ENCODE assay signal across 8 cellular contexts in genomic region chr10:61987537-61987936, GRCh38.
DNase-seq lines count a peak whose midpoint lies in the region; ATAC-seq lines count a peak whose summit lies in the region.

No MANE protein-coding gene starts in this region.

- peaks cover 87% of the 10 kb centered on the region for H3K4me1 Mint-ChIP-seq in activated T-helper 1 cell treated with anti-CD3 and anti-CD28 coated beads, Interleukin-12 subunit alpha, Interleukin-12 subunit beta, Interleukin-2, Interleukin-4 antibody, amounts not matched to agents 30 ng/mL and 10 ng/mL and 1 ng/mL, durations not matched to agents 14 hours and 24 hours and 36 hours (ENCODE audit: low read depth)
- peaks cover 76% of the 10 kb centered on the region for H3K4me1 Mint-ChIP-seq in stimulated activated effector memory CD8-positive, alpha-beta T cell treated with anti-CD3 and anti-CD28 coated beads, Interleukin-12 subunit alpha, Interleukin-12 subunit beta, amount 100 ng/mL, for 72 hours

- peaks cover 47% of the 10 kb centered on the region for H3K36me3 Mint-ChIP-seq in activated T-helper 1 cell treated with anti-CD3 and anti-CD28 coated beads, Interleukin-12 subunit alpha, Interleukin-12 subunit beta, Interleukin-2, Interleukin-4 antibody, amounts not matched to agents 30 ng/mL and 10 ng/mL and 1 ng/mL, durations not matched to agents 14 hours and 24 hours and 36 hours (ENCODE audit: low read depth)
- peaks cover 54% of the 10 kb centered on the region for H3K36me3 Mint-ChIP-seq in stimulated activated effector memory CD8-positive, alpha-beta T cell treated with anti-CD3 and anti-CD28 coated beads, Interleukin-12 subunit alpha, Interleukin-12 subunit beta, amount 100 ng/mL, for 72 hours

- H3K27me3 Mint-ChIP-seq in activated T-helper 1 cell treated with anti-CD3 and anti-CD28 coated beads, Interleukin-12 subunit alpha, Interleukin-12 subunit beta, Interleukin-2, Interleukin-4 antibody, amounts not matched to agents 30 ng/mL and 10 ng/mL and 1 ng/mL, durations not matched to agents 14 hours and 24 hours and 36 hours (ENCODE audit: insufficient read depth): no peaks in the 10 kb centered on the region

- H3K4me3 Mint-ChIP-seq in activated T-helper 1 cell treated with anti-CD3 and anti-CD28 coated beads, Interleukin-12 subunit alpha, Interleukin-12 subunit beta, Interleukin-2, Interleukin-4 antibody, amounts not matched to agents 30 ng/mL and 10 ng/mL and 1 ng/mL, durations not matched to agents 14 hours and 24 hours and 36 hours: peak overlapping the region; percentile 78
- peak overlapping the region; percentile 54 for H3K4me3 Mint-ChIP-seq in stimulated activated effector memory CD8-positive, alpha-beta T cell treated with anti-CD3 and anti-CD28 coated beads, Interleukin-12 subunit alpha, Interleukin-12 subunit beta, amount 100 ng/mL, for 72 hours

- intact Hi-C loops in activated T-helper 1 cell treated with anti-CD3 and anti-CD28 coated beads, Interleukin-12 subunit alpha, Interleukin-12 subunit beta, Interleukin-2, Interleukin-4 antibody, amounts not matched to agents 30 ng/mL and 10 ng/mL and 1 ng/mL, durations not matched to agents 14 hours and 24 hours and 36 hours (cut with micrococcal nuclease): loop anchor here (1.0 to 5.0 kb wide), 3 partner anchors 8 to 1080 kb away; no protein-coding TSS in a partner anchor

- no peak for DNase-seq in activated T-helper 1 cell treated with anti-CD3 and anti-CD28 coated beads, Interleukin-12 subunit alpha, Interleukin-12 subunit beta, Interleukin-2, Interleukin-4 antibody, amounts not matched to agents 30 ng/mL and 10 ng/mL and 1 ng/mL, durations not matched to agents 14 hours and 24 hours and 36 hours (ENCODE audit: low spot score)
- DNase-seq in stimulated activated effector memory CD8-positive, alpha-beta T cell treated with anti-CD3 and anti-CD28 coated beads, Interleukin-12 subunit alpha, Interleukin-12 subunit beta, amount 100 ng/mL, for 72 hours (ENCODE audit: low spot score in 2 of 2): no peak
- DNase-seq in HPDE6-E6E7 (ENCODE audit: extremely low spot score): no peak
- no peak for DNase-seq in stimulated activated CD4-positive, alpha-beta T cell treated with anti-CD3 and anti-CD28 coated beads, Interleukin-4, amount 100 ng/mL, for 24 hours
- no peak for DNase-seq in HK-2 (ENCODE audit: unreplicated experiment)
- DNase-seq in substantia nigra (lab: John Stamatoyannopoulos, UW): no peak

- no peak overlapping the region for H3K27ac ChIP-seq in substantia nigra (ENCODE audit: low read depth, low read length, poor library complexity, severe bottlenecking)

- ATAC-seq in GM19324 (IDR thresholded peaks at IDR 0.05; ENCODE audit: low FRiP score, unreplicated experiment) (peak; percentile 24), HG02884 (IDR thresholded peaks at IDR 0.05; ENCODE audit: unreplicated experiment) (peak; percentile 25)
- peak; percentile 19 for ATAC-seq in stimulated activated effector memory CD8-positive, alpha-beta T cell treated with anti-CD3 and anti-CD28 coated beads, Interleukin-12 subunit alpha, Interleukin-12 subunit beta, amount 100 ng/mL, for 72 hours

- H3K27ac Mint-ChIP-seq in activated T-helper 1 cell treated with anti-CD3 and anti-CD28 coated beads, Interleukin-12 subunit alpha, Interleukin-12 subunit beta, Interleukin-2, Interleukin-4 antibody, amounts not matched to agents 30 ng/mL and 10 ng/mL and 1 ng/mL, durations not matched to agents 14 hours and 24 hours and 36 hours: peak overlapping the region; percentile 99
- peak overlapping the region; percentile 95 for H3K27ac Mint-ChIP-seq in stimulated activated effector memory CD8-positive, alpha-beta T cell treated with anti-CD3 and anti-CD28 coated beads, Interleukin-12 subunit alpha, Interleukin-12 subunit beta, amount 100 ng/mL, for 72 hours

- H3K9me3 Mint-ChIP-seq in activated T-helper 1 cell treated with anti-CD3 and anti-CD28 coated beads, Interleukin-12 subunit alpha, Interleukin-12 subunit beta, Interleukin-2, Interleukin-4 antibody, amounts not matched to agents 30 ng/mL and 10 ng/mL and 1 ng/mL, durations not matched to agents 14 hours and 24 hours and 36 hours: no peaks in the 10 kb centered on the region
- H3K9me3 Mint-ChIP-seq in stimulated activated effector memory CD8-positive, alpha-beta T cell treated with anti-CD3 and anti-CD28 coated beads, Interleukin-12 subunit alpha, Interleukin-12 subunit beta, amount 100 ng/mL, for 72 hours: no peaks in the 10 kb centered on the region
